8 cellular contexts compared by ENCODE assay signal in genomic region chr1:32394141-32394889, GRCh38. TPM values are rescaled to one million over a fixed set of nuclear protein-coding genes. Genes with fewer than 3 reads are reported as not detected.
DNase-seq lines count a peak whose midpoint lies in the region; ATAC-seq, FAIRE-seq and TF ChIP-seq lines count a peak whose summit lies in the region.

Gene BSDC1, minus strand, starts transcription at chr1:32394441. Its CDS starts 27 bp downstream, at chr1:32394414.

- peak within 1 kb of the TSS; percentile 94 for H3K4me2 ChIP-seq in Loucy (ENCODE audit: low read depth, low read length, poor library complexity, severe bottlenecking)

- no peaks in the 10 kb centered on the region; the same call in 1 of the 2 replicates for H3K36me3 ChIP-seq in Loucy (ENCODE audit: insufficient read depth, low read length)

- no peaks in the 10 kb centered on the region for H3K27me3 ChIP-seq in Loucy (ENCODE audit: insufficient read depth, low read length, poor library complexity, severe bottlenecking)

- peaks cover 0 to 5% (median 0%) of the 10 kb centered on the region in 3 donors for H3K36me3 Mint-ChIP-seq in naive thymus-derived CD8-positive, alpha-beta T cell

- H3K9me2 ChIP-seq in Loucy (replicated peaks; ENCODE audit: low read depth, low read length), result no peaks in the 10 kb centered on the region

- H3K9me3 Mint-ChIP-seq in naive thymus-derived CD8-positive, alpha-beta T cell, result no peaks in the 10 kb centered on the region

- peaks cover 10% of the 10 kb centered on the region for H4K20me1 ChIP-seq in Loucy (ENCODE audit: insufficient read depth, low read length, poor library complexity, severe bottlenecking)

- H3K4me1 Mint-ChIP-seq in naive thymus-derived CD8-positive, alpha-beta T cell, result peaks cover 15 to 32% (median 30%) of the 10 kb centered on the region in 4 donors

- H3K9me3 ChIP-seq in Loucy (ENCODE audit: insufficient read depth, low read depth, low read length), result no peaks in the 10 kb centered on the region

- H3K4me3 ChIP-seq in Loucy (ENCODE audit: low read length, poor library complexity, severe bottlenecking) (peak within 1 kb of the TSS; percentile 91), fibroblast of mammary gland (ENCODE audit: control insufficient read depth, low read depth, low read length) (peak within 1 kb of the TSS; percentile 92)

- peak within 1 kb of the TSS; percentile 97 for H2AFZ ChIP-seq in Loucy (ENCODE audit: low read length)

- no peaks in the 10 kb centered on the region for H3F3A ChIP-seq in Loucy (ENCODE audit: low read depth)

- peak; percentile 99 for DNase-seq in EL
- peak; percentile 87 for DNase-seq in H54 (ENCODE audit: insufficient read length, low spot score)
- DNase-seq in activated T-helper 9 cell treated with anti-CD3 and anti-CD28 coated beads, Interleukin-2, amount 50 U/mL, for 16 hours (ENCODE audit: low read depth), result peak; percentile 94
- DNase-seq in fibroblast of mammary gland (ENCODE audit: low read depth), result peak; percentile 99
- peak; percentile 95 to 99 (median 98) for DNase-seq in naive thymus-derived CD8-positive, alpha-beta T cell
- DNase-seq in stimulated activated naive CD4-positive, alpha-beta T cell (lab: John Stamatoyannopoulos, UW), result peak; percentile 94 to 99 (median 97)

- TF ChIP-seq POLR2A in H54 (IDR thresholded peaks at IDR 0.05; ENCODE audit: low read depth, low read length), result peak; percentile 67
- peak; percentile 97 for TF ChIP-seq POLR2A in Raji (IDR thresholded peaks at IDR 0.05; ENCODE audit: insufficient read depth, low read depth, low read length)

- peak; percentile 95 to 96 for ATAC-seq in naive thymus-derived CD8-positive, alpha-beta T cell

- H3K27ac Mint-ChIP-seq in naive thymus-derived CD8-positive, alpha-beta T cell, result peak within 1 kb of the TSS; percentile 98 to 100 (median 100)

- peaks cover 21% of the 10 kb centered on the region for H3K4me1 ChIP-seq in Loucy (ENCODE audit: insufficient read depth, low read length, poor library complexity, severe bottlenecking)

- H3K27me3 Mint-ChIP-seq in naive thymus-derived CD8-positive, alpha-beta T cell, result no peaks in the 10 kb centered on the region

- peak within 1 kb of the TSS; percentile 77 for H3K9ac ChIP-seq in Loucy (ENCODE audit: low read depth, low read length, poor library complexity, severe bottlenecking)

- peak; percentile 77 for FAIRE-seq in H54 (lab: Jason Lieb, UNC)

- POLR2A ChIA-PET in naive thymus-derived CD8-positive, alpha-beta T cell (lab: Charles Lee), result interaction anchor here (0.6 to 2.1 kb wide), 37 partner anchors 10 to 861 kb away, joined by 3 to 16 read pairs (median 4); partner anchors contain the start of genes CCDC28B, HDAC1, KHDRBS1 and KPNA6

- no peak for TF ChIP-seq CTCF in Loucy (conservative IDR thresholded peaks at IDR 0.05; ENCODE audit: low read length)
- TF ChIP-seq CTCF in fibroblast of mammary gland (conservative IDR thresholded peaks at IDR 0.05; ENCODE audit: control insufficient read depth, insufficient read depth, low read depth, low read length), result no peak

- H3K79me2 ChIP-seq in Loucy (ENCODE audit: insufficient read depth, low read length), result peaks cover 39% of the 10 kb centered on the region

- peak within 1 kb of the TSS; percentile 91 to 100 (median 100) for H3K4me3 Mint-ChIP-seq in naive thymus-derived CD8-positive, alpha-beta T cell

RNA-seq across cellular contexts. Expression of gene BSDC1, which starts in this region (rescaled TPM):
- 100 to 1,000 TPM; 112 to 113 TPM for total RNA-seq in naive thymus-derived CD8-positive, alpha-beta T cell
- 10 to 100 TPM; 29.5 to 39.6 (median 31.1) TPM for polyA plus RNA-seq in naive thymus-derived CD8-positive, alpha-beta T cell

Comparison
In these comparisons a context has a peak if more than half of its experiments do, and no peak if none do; other contexts are left out.
1. Peak in every context shown above with its lines: DNase-seq, ATAC-seq and H3K4me3 ChIP-seq.